ENCODE assay signal across 1 cellular context in the genomic region with DNA sequence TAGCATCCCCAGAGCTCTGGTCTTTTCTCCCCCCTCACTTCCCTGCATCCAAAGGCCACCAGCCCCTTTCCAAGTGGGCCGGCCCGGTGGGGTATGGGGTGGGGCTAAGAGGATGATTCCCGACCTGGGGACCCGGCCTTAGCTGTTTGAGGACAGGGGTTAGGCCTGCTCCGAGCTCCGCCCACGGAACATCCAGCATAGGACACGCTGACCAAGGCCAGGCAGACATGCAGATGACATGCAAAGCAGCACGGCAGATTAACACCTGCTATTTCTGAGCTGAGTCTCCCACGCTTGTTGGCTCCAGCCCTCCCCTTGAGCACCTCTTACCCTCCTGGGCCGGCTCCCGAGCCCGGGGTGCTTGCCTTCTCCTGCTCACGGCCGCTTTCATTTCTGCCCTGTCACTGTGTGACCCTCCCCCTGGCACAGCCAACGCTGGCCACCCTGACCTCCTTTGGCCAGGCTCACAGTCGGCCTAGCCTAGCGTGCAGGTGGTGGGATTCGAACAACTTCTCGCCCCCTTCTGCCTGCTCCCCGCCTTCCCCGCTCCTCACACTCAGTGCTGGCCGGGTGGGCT.
TF ChIP-seq lines count a peak whose summit lies in the region.

No MANE protein-coding gene starts in this region.

TF ChIP-seq in HepG2, 621 proteins besides CTCF, POLR2A, EP300 and RAD21:
- TF ChIP-seq ZNF883 (CRISPR knock-in tag; IDR thresholded peaks at IDR 0.05; ENCODE audit: not compliant biosample characterization), result no peak
- TF ChIP-seq AGO2 (optimal IDR thresholded peaks at IDR 0.05; ENCODE audit: low read depth, low read length), result peak; percentile 47
